23 cellular contexts compared by ENCODE assay signal in the genomic region with DNA sequence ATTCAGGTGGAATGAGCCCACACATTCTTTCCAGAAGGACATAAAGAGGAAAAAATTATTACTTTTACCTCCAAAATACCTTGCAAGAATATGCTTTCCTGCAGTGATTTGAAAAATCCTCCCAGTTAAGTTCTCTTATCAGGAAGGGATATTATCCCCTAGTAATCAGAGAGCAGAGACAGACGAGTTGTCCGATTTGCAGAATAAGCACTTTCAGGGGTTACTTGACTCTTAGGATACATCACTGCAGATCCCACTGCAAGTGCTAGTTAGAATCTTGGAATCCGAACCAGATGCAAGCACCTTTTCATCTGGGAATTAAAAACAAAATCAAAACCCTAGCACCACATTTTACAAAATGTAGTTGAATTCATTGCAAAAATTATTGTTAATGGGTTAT. TPM values are rescaled to one million over a fixed set of nuclear protein-coding genes. Genes with fewer than 3 reads are reported as not detected.
A peak's percentile ranks its signal among the peaks of the same experiment; 100 is the strongest.
DNase-seq lines count a peak whose midpoint lies in the region; ATAC-seq and TF ChIP-seq lines count a peak whose summit lies in the region.
"Had no signal": no experiment of that assay in that cellular context is flagged by ENCODE, and none has a peak within 500 bp of the region (broad histone marks: within the 10 kb centered on the region; RNA-seq: fewer than 3 reads in every experiment).

No MANE protein-coding gene starts in this region.

- H4K8ac ChIP-seq in IMR-90 (ENCODE audit: low read depth in 2 of 2, low read length in 2 of 2), result peak overlapping the region in 1 of 2 experiments; percentile 93; a peak in 2 of 4 replicates

- H3K14ac ChIP-seq in IMR-90 (replicated peaks; ENCODE audit: low read depth, low read length), result peak overlapping the region; percentile 58; the same call in 1 of the 2 replicates

- 0 out of 2 replicates have a peak overlapping the region, but pooled peaks have one; percentile 93 for H3K23ac ChIP-seq in IMR-90 (ENCODE audit: low read depth, low read length)

- H3K27ac Mint-ChIP-seq in naive thymus-derived CD8-positive, alpha-beta T cell, result no peak overlapping the region
- H3K27ac Mint-ChIP-seq: CD8-positive, alpha-beta T cell had no signal

- intact Hi-C loops in IMR-90 (cut with micrococcal nuclease) (loop anchor here (2.0 to 5.0 kb wide), 2 partner anchors 33 to 50 kb away; partner anchors contain the start of gene FOXL1), mucosa of descending colon (cut with DNase I, micrococcal nuclease) (no loop called here)

- POLR2A ChIA-PET in IMR-90 (lab: Charles Lee; ENCODE audit: unreplicated experiment), result interaction anchor here (1.0 kb wide), 1 partner anchor 53 kb away, joined by 3 read pairs; no protein-coding TSS in a partner anchor
- POLR2A ChIA-PET in naive thymus-derived CD8-positive, alpha-beta T cell (lab: Charles Lee), result no interaction called here

- H3K79me2 ChIP-seq in ACC112 (ENCODE audit: control insufficient read depth, insufficient read depth, low read length, unreplicated experiment) (no peaks in the 10 kb centered on the region), fibroblast of lung (ENCODE audit: control insufficient read depth, insufficient read depth, low read length) (no peaks in the 10 kb centered on the region), parathyroid adenoma (no peaks in the 10 kb centered on the region)

- H3K4me2 ChIP-seq in IMR-90 (ENCODE audit: low read depth, low read length), result no peak overlapping the region; the same call in 1 of the 2 replicates
- peak overlapping the region; percentile 48 for H3K4me2 ChIP-seq in fibroblast of lung (ENCODE audit: extremely low read depth, insufficient read depth, low read length)
- no peak overlapping the region for H3K4me2 ChIP-seq in parathyroid adenoma (ENCODE audit: low read length)
- H3K4me2 ChIP-seq: PC-9 had no signal

- H3K27ac ChIP-seq in ACC112 (ENCODE audit: low read depth, low read length) (peak overlapping the region; percentile 4; the same call in 1 of the 2 replicates), IMR-90 (ENCODE audit: insufficient read depth, low read length) (no peak overlapping the region), fibroblast of lung (ENCODE audit: insufficient read depth, low read length) (peak overlapping the region; percentile 44), parathyroid adenoma (no peak overlapping the region)
- H3K27ac ChIP-seq: BLaER1 treated with 17β-estradiol and CSF1 and Interleukin-3, amounts not matched to agents 10 nM and 100 nM; PC-9 had no signal

- H3K36me3 ChIP-seq in ACC112 (ENCODE audit: insufficient read depth, low read length) (no peaks in the 10 kb centered on the region), IMR-90 (ENCODE audit: control insufficient read depth, insufficient read depth, low read length) (no peaks in the 10 kb centered on the region), fibroblast of lung (ENCODE audit: control insufficient read depth, insufficient read depth, low read length) (no peaks in the 10 kb centered on the region), parathyroid adenoma (ENCODE audit: control insufficient read depth, insufficient read depth, low read length) (no peaks in the 10 kb centered on the region), mucosa of descending colon (ENCODE audit: low read depth) (no peaks in the 10 kb centered on the region)
- H3K36me3 ChIP-seq: BLaER1 treated with 17β-estradiol and CSF1 and Interleukin-3, amounts not matched to agents 10 nM and 100 nM had no signal

- peaks cover 8 to 18% (median 14%) of the 10 kb centered on the region in 5 donors for H3K27me3 Mint-ChIP-seq in naive thymus-derived CD8-positive, alpha-beta T cell

- TF ChIP-seq POLR2A in IMR-90 (IDR thresholded peaks at IDR 0.05; ENCODE audit: low read depth, low read length), result no peak

- H2BK120ac ChIP-seq in IMR-90 (ENCODE audit: low read depth, low read length), result peak overlapping the region; percentile 98

- ATAC-seq in IMR-90 (ENCODE audit: low read depth), result no peak
- ATAC-seq in HG03175 (IDR thresholded peaks at IDR 0.05; ENCODE audit: unreplicated experiment), result no peak
- ATAC-seq in naive thymus-derived CD8-positive, alpha-beta T cell, result no peak
- no peak for ATAC-seq in GM21360 (IDR thresholded peaks at IDR 0.05; ENCODE audit: unreplicated experiment)
- ATAC-seq in mucosa of descending colon, result no peak
- ATAC-seq: CD8-positive, alpha-beta T cell had no signal

- no peak overlapping the region for H2AK5ac ChIP-seq in IMR-90 (ENCODE audit: low read depth, low read length)

- no peak for DNase-seq in IMR-90
- DNase-seq in fibroblast of lung (ENCODE audit: low read depth in 2 of 2), result no peak
- DNase-seq in naive thymus-derived CD8-positive, alpha-beta T cell, result no peak
- no peak for DNase-seq in mucosa of descending colon
- DNase-seq: ACHN; CD8-positive, alpha-beta T cell; DMS153; GOT3; MM.1S; NCI-H1048; NCI-H1436; NCI-H1930; NCI-H2227 treated with DMSO at 0.1 percent for 48 hours; NCI-H510A treated with DMSO at 0.1 percent for 48 hours; NCI-H748 treated with DMSO at 0.1 percent for 48 hours; PC-9; RPMI8226; SHP77 had no signal

- dilution Hi-C loops in IMR-90 (cut with HindIII; ENCODE audit: low sequenced_read_pairs, unreplicated experiment), result no loop called here

- no peak for TF ChIP-seq RAD21 in IMR-90 (IDR thresholded peaks at IDR 0.05; ENCODE audit: low read length)

- H3K79me1 ChIP-seq in IMR-90 (ENCODE audit: low read depth in 1 of 2, low read length in 2 of 2), result peaks cover 0 to 27% of the 10 kb centered on the region in 2 experiments; a peak in 3 of 4 replicates

- no peaks in the 10 kb centered on the region for H3K36me3 Mint-ChIP-seq in naive thymus-derived CD8-positive, alpha-beta T cell
- H3K36me3 Mint-ChIP-seq: CD8-positive, alpha-beta T cell had no signal

- no peak overlapping the region for H3K18ac ChIP-seq in IMR-90 (ENCODE audit: low read depth, low read length)

- H3K4me3 ChIP-seq in ACC112 (ENCODE audit: low read depth, low read length) (no peak overlapping the region), IMR-90 (ENCODE audit: insufficient read depth, low read depth, low read length) (no peak overlapping the region), fibroblast of lung (replicated peaks in 1 of 4; ENCODE audit: control extremely low read depth in 1 of 4, insufficient read depth in 1 of 4, low read depth in 3 of 4, low read length in 4 of 4) (no peak overlapping the region), parathyroid adenoma (ENCODE audit: low read depth, low read length) (no peak overlapping the region), mucosa of descending colon (no peak overlapping the region)
- H3K4me3 ChIP-seq: BLaER1 treated with 17β-estradiol and CSF1 and Interleukin-3, amounts not matched to agents 10 nM and 100 nM; PC-9 had no signal

- H3K4me1 Mint-ChIP-seq in naive thymus-derived CD8-positive, alpha-beta T cell, result no peaks in the 10 kb centered on the region

- peaks cover 33% of the 10 kb centered on the region for H3K9me1 ChIP-seq in IMR-90 (ENCODE audit: insufficient read depth, low read length)

- H3K9ac ChIP-seq in IMR-90 (ENCODE audit: low read depth, low read length) (no peak overlapping the region), fibroblast of lung (ENCODE audit: insufficient read depth, low read length) (no peak overlapping the region), parathyroid adenoma (peak overlapping the region; percentile 19)
- H3K9ac ChIP-seq: BLaER1 treated with 17β-estradiol and CSF1 and Interleukin-3, amounts not matched to agents 10 nM and 100 nM had no signal

- peak overlapping the region; percentile 22; the same call in 1 of the 3 replicates for H2BK15ac ChIP-seq in IMR-90 (ENCODE audit: low read depth, low read length)

- H3K4me3 Mint-ChIP-seq in naive thymus-derived CD8-positive, alpha-beta T cell, result no peak overlapping the region
- H3K4me3 Mint-ChIP-seq: CD8-positive, alpha-beta T cell had no signal

- H3K9me3 ChIP-seq in IMR-90 (ENCODE audit: control insufficient read depth, insufficient read depth, low read length) (no peaks in the 10 kb centered on the region), fibroblast of lung (ENCODE audit: control insufficient read depth, insufficient read depth, low read depth, low read length) (no peaks in the 10 kb centered on the region), parathyroid adenoma (ENCODE audit: control insufficient read depth, low read length) (no peaks in the 10 kb centered on the region), mucosa of descending colon (no peaks in the 10 kb centered on the region)

- no peak overlapping the region; the same call in 1 of the 2 replicates for H4K91ac ChIP-seq in IMR-90 (ENCODE audit: insufficient read depth, low read depth, low read length)

- peaks cover 33% of the 10 kb centered on the region for H3K4me1 ChIP-seq in ACC112 (ENCODE audit: control insufficient read depth, insufficient read depth, low read length, unreplicated experiment)
- H3K4me1 ChIP-seq in IMR-90 (ENCODE audit: control insufficient read depth, insufficient read depth, low read length), result peaks cover 28% of the 10 kb centered on the region
- peaks cover 32% of the 10 kb centered on the region for H3K4me1 ChIP-seq in fibroblast of lung (ENCODE audit: control insufficient read depth, extremely low read depth, insufficient read depth, low read length)
- peaks cover 9% of the 10 kb centered on the region for H3K4me1 ChIP-seq in parathyroid adenoma
- H3K4me1 ChIP-seq in mucosa of descending colon (ENCODE audit: low read depth), result no peaks in the 10 kb centered on the region

- H2BK5ac ChIP-seq in IMR-90 (ENCODE audit: low read depth, low read length, poor library complexity, severe bottlenecking), result peak overlapping the region; percentile 98

- no peak overlapping the region for H4K5ac ChIP-seq in IMR-90 (ENCODE audit: low read depth, low read length)

- H4K20me1 ChIP-seq in IMR-90 (ENCODE audit: insufficient read depth, low read length) (peaks cover 4% of the 10 kb centered on the region), fibroblast of lung (ENCODE audit: control insufficient read depth, extremely low read depth, insufficient read depth, low read length) (no peaks in the 10 kb centered on the region)
- H4K20me1 ChIP-seq: BLaER1 treated with 17β-estradiol and CSF1 and Interleukin-3, amounts not matched to agents 10 nM and 100 nM had no signal

- H2AFZ ChIP-seq in ACC112 (ENCODE audit: low read length, unreplicated experiment) (no peak overlapping the region), IMR-90 (replicated peaks; ENCODE audit: low read length, poor library complexity) (no peak overlapping the region), fibroblast of lung (ENCODE audit: low read length) (no peak overlapping the region), parathyroid adenoma (no peak overlapping the region)

- CTCF ChIA-PET in IMR-90 (lab: Yijun Ruan, JAX), result interaction anchor here (0.8 kb wide), 1 partner anchor 149 kb away, joined by 3 read pairs; no protein-coding TSS in a partner anchor

- TF ChIP-seq CTCF in IMR-90 (conservative IDR thresholded peaks at IDR 0.05; ENCODE audit: low read depth, low read length) (no peak), fibroblast of lung (conservative IDR thresholded peaks at IDR 0.05 in 1 of 2, IDR thresholded peaks at IDR 0.05 in 1 of 2; ENCODE audit: low read depth in 1 of 2, low read length in 2 of 2) (no peak), parathyroid adenoma (IDR thresholded peaks at IDR 0.05) (no peak), mucosa of descending colon (IDR thresholded peaks at IDR 0.05) (no peak)

- H3K9me3 Mint-ChIP-seq in naive thymus-derived CD8-positive, alpha-beta T cell, result peaks cover 0 to 2% (median 0%) of the 10 kb centered on the region in 9 donors
- H3K9me3 Mint-ChIP-seq: CD8-positive, alpha-beta T cell had no signal

- WGBS in IMR-90 (ENCODE audit: extremely low coverage in 2 of 2, insufficient read length in 1 of 2), 2 experiments, result no CpG with 5 or more reads among the region's 3 CpGs

- H2BK20ac ChIP-seq in IMR-90 (ENCODE audit: low read depth, low read length), result peak overlapping the region; percentile 98

- H3K27me3 ChIP-seq in ACC112 (ENCODE audit: insufficient read depth, low read length), result no peaks in the 10 kb centered on the region
- H3K27me3 ChIP-seq in IMR-90 (ENCODE audit: control insufficient read depth, insufficient read depth, low read length), result no peaks in the 10 kb centered on the region
- no peaks in the 10 kb centered on the region for H3K27me3 ChIP-seq in fibroblast of lung (ENCODE audit: control insufficient read depth, insufficient read depth, low read length)
- no peaks in the 10 kb centered on the region for H3K27me3 ChIP-seq in parathyroid adenoma (ENCODE audit: control insufficient read depth, insufficient read depth, low read length)
- H3K27me3 ChIP-seq: BLaER1 treated with 17β-estradiol and CSF1 and Interleukin-3, amounts not matched to agents 10 nM and 100 nM had no signal

- no TSS peak for BruUV-seq in IMR-90 (replicated peaks; lab: Mats Ljungman, UMichigan)

- in situ Hi-C loops in IMR-90 (cut with MboI; ENCODE audit: low sequenced_read_pairs), result no loop called here

- H3K56ac ChIP-seq in IMR-90 (ENCODE audit: extremely low read depth, insufficient read depth, low read length), result no peak overlapping the region

- peak overlapping the region; percentile 98; the same call in 1 of the 2 replicates for H3K4ac ChIP-seq in IMR-90 (ENCODE audit: low read depth, low read length)

- H2AK9ac ChIP-seq in IMR-90 (replicated peaks; ENCODE audit: low read depth, low read length, poor library complexity), result no peak overlapping the region

RNA-seq across cellular contexts. Expression of gene FOXL1, which starts 33.6 kb away (rescaled TPM):
- 15.2 and 23.9 TPM in 2 replicates for total RNA-seq in IMR-90 (2012; rRNA removed)
- 25.8 and 29.9 TPM in 2 replicates for polyA plus RNA-seq in IMR-90 (2012; rRNA removed)
- polyA plus RNA-seq in IMR-90 (2012; cell fraction: cytosol; rRNA removed), result 59.6 and 70.0 TPM in 2 replicates
- 22.9 and 59.6 TPM in 2 replicates for polyA plus RNA-seq in IMR-90 (2012; cell fraction: nucleus; rRNA removed; ENCODE audit: low replicate concordance)
- 24.1 and 27.4 TPM in 2 replicates for total RNA-seq in fibroblast of lung
- polyA plus RNA-seq in fibroblast of lung, result 5.9 and 19.0 TPM in 2 replicates
- 9.4 and 31.1 TPM in 2 replicates for polyA plus RNA-seq in fibroblast of lung (2012)
- polyA minus RNA-seq in fibroblast of lung (ENCODE audit: low replicate concordance), result 4.9 and 6.9 TPM in 2 replicates
- not detected for total RNA-seq in naive thymus-derived CD8-positive, alpha-beta T cell
- polyA plus RNA-seq in naive thymus-derived CD8-positive, alpha-beta T cell, result not detected
- 1 to 10 TPM; 1.1 to 3.6 (median 2.4) TPM for total RNA-seq in mucosa of descending colon
- total RNA-seq: PC-9 had no signal

RNA-seq across cellular contexts. Expression of gene FOXC2, which starts 45.3 kb away (rescaled TPM):
- total RNA-seq in IMR-90 (2012; rRNA removed), result 0.90 and 1.1 TPM in 2 replicates
- 6.4 and 9.2 TPM in 2 replicates for polyA plus RNA-seq in IMR-90 (2012; rRNA removed)
- 5.5 and 8.7 TPM in 2 replicates for polyA plus RNA-seq in IMR-90 (2012; cell fraction: cytosol; rRNA removed)
- 4.3 and 7.4 TPM in 2 replicates for polyA plus RNA-seq in IMR-90 (2012; cell fraction: nucleus; rRNA removed; ENCODE audit: low replicate concordance)
- 0.26 and 0.50 TPM in 2 replicates for total RNA-seq in fibroblast of lung
- polyA plus RNA-seq in fibroblast of lung, result 1.1 and 1.5 TPM in 2 replicates
- polyA plus RNA-seq in fibroblast of lung (2012), result 4.5 and 7.2 TPM in 2 replicates
- polyA minus RNA-seq in fibroblast of lung (ENCODE audit: low replicate concordance), result 1.6 and 1.9 TPM in 2 replicates
- not detected for total RNA-seq in naive thymus-derived CD8-positive, alpha-beta T cell
- polyA plus RNA-seq in naive thymus-derived CD8-positive, alpha-beta T cell, result not detected
- total RNA-seq in mucosa of descending colon, result under 1 TPM; 0.23 to 0.67 (median 0.51) TPM
- total RNA-seq: PC-9 had no signal

RNA-seq across cellular contexts. Expression of gene MTHFSD, which starts 56.9 kb away (rescaled TPM):
- total RNA-seq in IMR-90 (2012; rRNA removed) (7.8 and 8.2 TPM in 2 replicates), fibroblast of lung (13.6 and 19.3 TPM in 2 replicates), mucosa of descending colon (10 to 100 TPM; 22.6 to 30.4 (median 25.5) TPM)
- polyA plus RNA-seq in IMR-90 (2012; rRNA removed) (13.7 and 16.8 TPM in 2 replicates), fibroblast of lung (11.4 and 13.1 TPM in 2 replicates)
- polyA plus RNA-seq in IMR-90 (2012; cell fraction: cytosol; rRNA removed), result 5.6 and 7.9 TPM in 2 replicates
- 71.8 and 97.1 TPM in 2 replicates for polyA plus RNA-seq in IMR-90 (2012; cell fraction: nucleus; rRNA removed; ENCODE audit: low replicate concordance)
- polyA plus RNA-seq in fibroblast of lung (2012), result 9.3 and 9.7 TPM in 2 replicates
- polyA minus RNA-seq in fibroblast of lung (ENCODE audit: low replicate concordance), result 5.9 and 16.3 TPM in 2 replicates
- 10 to 100 TPM; 37.9 to 41.6 TPM for total RNA-seq in naive thymus-derived CD8-positive, alpha-beta T cell
- polyA plus RNA-seq in naive thymus-derived CD8-positive, alpha-beta T cell, result 10 to 100 TPM in 2 of 3 donors, 1 to 10 TPM in 1; 9.8 to 19.0 (median 16.1) TPM

Comparison
In these comparisons a context has a peak if more than half of its experiments do, and no peak if none do; other contexts are left out.
1. H3K27ac ChIP-seq: peak in ACC112 (single experiment) and fibroblast of lung (single experiment); none in IMR-90 (single experiment) and parathyroid adenoma (single experiment).